In genomic region chr19:1064661-1065605, GRCh38 we compare ENCODE assay signal across 9 cellular contexts. TPM values are rescaled to one million over a fixed set of nuclear protein-coding genes. Genes with fewer than 3 reads are reported as not detected.
DNase-seq lines count a peak whose midpoint lies in the region; ATAC-seq and FAIRE-seq lines count a peak whose summit lies in the region.
"Had no signal": no experiment of that assay in that cellular context is flagged by ENCODE, and none has a peak within 500 bp of the region (broad histone marks: within the 10 kb centered on the region; RNA-seq: fewer than 3 reads in every experiment).

No MANE protein-coding gene starts in this region.

- peak overlapping the region; percentile 39 for H4K8ac ChIP-seq in trophoblast cell (ENCODE audit: low read depth, low read length)

- H3K79me2 ChIP-seq in trophoblast cell (ENCODE audit: control insufficient read depth, insufficient read depth, low read length, poor library complexity) = no peaks in the 10 kb centered on the region

- H2BK5ac ChIP-seq in trophoblast cell (ENCODE audit: low read depth, low read length, poor library complexity) = no peak overlapping the region

- peaks cover 18% of the 10 kb centered on the region for H3K79me1 ChIP-seq in trophoblast cell (ENCODE audit: low read length)

- H3K18ac ChIP-seq in trophoblast cell (ENCODE audit: low read length) = peak overlapping the region; percentile 36

- peaks cover 12% of the 10 kb centered on the region for H3K9me3 ChIP-seq in trophoblast cell (ENCODE audit: insufficient read depth, low read depth, low read length)

- H2AK5ac ChIP-seq in trophoblast cell (ENCODE audit: low read length) = peak overlapping the region; percentile 20

- no peak overlapping the region for H3K9ac ChIP-seq in trophoblast cell (ENCODE audit: low read length)

- no peaks in the 10 kb centered on the region for H3K27me3 ChIP-seq in trophoblast cell (ENCODE audit: insufficient read depth, low read length)

- peak overlapping the region; percentile 1 for H3K14ac ChIP-seq in trophoblast cell (ENCODE audit: low read length)

- H4K91ac ChIP-seq in trophoblast cell (ENCODE audit: low read depth, low read length) = peak overlapping the region; percentile 42

- H3K4me1 ChIP-seq in trophoblast cell (ENCODE audit: control insufficient read depth in 1 of 2, insufficient read depth in 2 of 2, low read length in 2 of 2) = peaks cover 27 to 28% of the 10 kb centered on the region in 2 experiments

- ATAC-seq in GM18870 (IDR thresholded peaks at IDR 0.05; ENCODE audit: unreplicated experiment) (no peak), HG03432 (IDR thresholded peaks at IDR 0.05; ENCODE audit: unreplicated experiment) (no peak)

- H3K4ac ChIP-seq in trophoblast cell (ENCODE audit: low read depth, low read length) = no peak overlapping the region

- H2AFZ ChIP-seq in trophoblast cell (ENCODE audit: insufficient read depth, low read length, poor library complexity) = no peak overlapping the region

- H3K27ac ChIP-seq in trophoblast cell (ENCODE audit: low read depth, low read length) = peak overlapping the region; percentile 87

- FAIRE-seq in frontal cortex (lab: Jason Lieb, UNC) = no peak

- DNase-seq in AG08396 (ENCODE audit: low spot score) (peak; percentile 87), GM19238 (ENCODE audit: insufficient read length, low spot score) (peak; percentile 75), OCI-M1 (lab: John Stamatoyannopoulos, UW) (peak; percentile 69), frontal cortex (ENCODE audit: low spot score in 2 of 2) (peak; percentile 70 to 77), trophoblast cell (peak; percentile 92 to 95)
- peak; percentile 90 for DNase-seq in activated effector memory CD4-positive, alpha-beta T cell treated with anti-CD3 and anti-CD28 coated beads, Interleukin-2, amount 50 U/mL, for 16 hours

- H3K4me3 ChIP-seq in trophoblast cell (ENCODE audit: low read depth, low read length) = no peak overlapping the region
- H3K4me3 ChIP-seq: skin epidermis had no signal

- peak overlapping the region; percentile 60 for H3K4me2 ChIP-seq in trophoblast cell (ENCODE audit: low read length)

- H2BK12ac ChIP-seq in trophoblast cell (ENCODE audit: low read length) = peak overlapping the region; percentile 34

- peak overlapping the region; percentile 3 for H2BK120ac ChIP-seq in trophoblast cell (ENCODE audit: insufficient read depth, low read length, poor library complexity)

- H4K12ac ChIP-seq in trophoblast cell (ENCODE audit: low read depth, low read length) = peak overlapping the region; percentile 23

- WGBS in trophoblast cell (ENCODE audit: extremely low coverage, insufficient coverage, insufficient read length) = no CpG with 5 or more reads among the region's 60 CpGs

- no peak overlapping the region for H3K23ac ChIP-seq in trophoblast cell (ENCODE audit: low read length)

- no peaks in the 10 kb centered on the region for H3K36me3 ChIP-seq in trophoblast cell (ENCODE audit: control insufficient read depth in 1 of 2, insufficient read depth in 2 of 2, low read length in 2 of 2)

RNA-seq across cellular contexts. Expression of gene ARHGAP45, which starts 2.0 kb away (rescaled TPM):
- 1.2 TPM for total RNA-seq in frontal cortex
- 13.6 and 14.5 TPM in 2 replicates for polyA plus RNA-seq in trophoblast cell (2013)

RNA-seq across cellular contexts. Expression of gene ABCA7, which starts 25.0 kb away (rescaled TPM):
- 2.0 TPM for total RNA-seq in frontal cortex
- 26.8 and 27.6 TPM in 2 replicates for polyA plus RNA-seq in trophoblast cell (2013)

RNA-seq across cellular contexts. Expression of gene POLR2E, which starts 30.2 kb away (rescaled TPM):
- total RNA-seq in frontal cortex = 35.5 TPM
- 192 and 197 TPM in 2 replicates for polyA plus RNA-seq in trophoblast cell (2013)

RNA-seq across cellular contexts. Expression of gene CNN2, which starts 38.5 kb away (rescaled TPM):
- 8.2 TPM for total RNA-seq in frontal cortex
- 349 and 351 TPM in 2 replicates for polyA plus RNA-seq in trophoblast cell (2013)

RNA-seq across cellular contexts. Expression of gene GPX4, which starts 38.9 kb away (rescaled TPM):
- 150 TPM for total RNA-seq in frontal cortex
- polyA plus RNA-seq in trophoblast cell (2013) = 795 and 804 TPM in 2 replicates
